14 cellular contexts compared by ENCODE assay signal in the genomic region with DNA sequence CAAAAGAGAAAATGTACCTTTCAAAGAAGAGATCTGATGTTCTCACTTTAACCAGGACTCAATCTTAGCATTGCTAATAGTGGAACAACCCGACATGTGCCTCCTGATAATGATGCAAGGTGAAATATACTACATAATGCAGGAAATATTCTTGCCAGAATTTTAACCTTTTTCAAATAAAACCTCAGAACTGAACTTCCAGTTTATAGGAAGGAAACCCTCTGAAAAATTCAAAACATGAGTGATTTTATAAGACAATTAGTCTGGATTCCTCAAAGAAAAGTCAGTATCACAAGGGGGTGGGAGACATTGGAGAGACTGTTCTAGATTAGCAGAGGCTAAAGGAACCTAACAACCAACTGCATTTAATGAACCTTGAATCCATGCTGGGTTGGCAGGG. TPM values are rescaled to one million over a fixed set of nuclear protein-coding genes. Genes with fewer than 3 reads are reported as not detected.
DNase-seq lines count a peak whose midpoint lies in the region; ATAC-seq and TF ChIP-seq lines count a peak whose summit lies in the region.
"Had no signal": no experiment of that assay in that cellular context is flagged by ENCODE, and none has a peak within 500 bp of the region (broad histone marks: within the 10 kb centered on the region; RNA-seq: fewer than 3 reads in every experiment).

No MANE protein-coding gene starts in this region.

- no peak overlapping the region for H3K23ac ChIP-seq in trophoblast cell (ENCODE audit: low read length)

- peaks cover 6% of the 10 kb centered on the region for H3K79me1 ChIP-seq in trophoblast cell (ENCODE audit: low read length)

- no peak overlapping the region for H4K8ac ChIP-seq in trophoblast cell (ENCODE audit: low read depth, low read length)

- TF ChIP-seq CTCF in chondrocyte (IDR thresholded peaks at IDR 0.05) = no peak

- no peak overlapping the region for H3K14ac ChIP-seq in trophoblast cell (ENCODE audit: low read length)

- peak overlapping the region in 5 of 11 experiments; percentile 71 to 82 (median 77); a peak in 5 of 22 replicates for H3K27ac ChIP-seq in BLaER1 treated with 17β-estradiol and CSF1 and Interleukin-3, amounts not matched to agents 10 nM and 100 nM
- H3K27ac ChIP-seq in HUES48 (ENCODE audit: low read depth, low read length) (peak overlapping the region; percentile 85), trophoblast cell (ENCODE audit: low read depth, low read length) (peak overlapping the region; percentile 40)

- no peak overlapping the region for H2BK12ac ChIP-seq in trophoblast cell (ENCODE audit: low read length)

- no peak overlapping the region for H4K12ac ChIP-seq in trophoblast cell (ENCODE audit: low read depth, low read length)

- peaks cover 2 to 82% (median 26%) of the 10 kb centered on the region in 11 experiments; a peak in 11 of 22 replicates for H3K36me3 ChIP-seq in BLaER1 treated with 17β-estradiol and CSF1 and Interleukin-3, amounts not matched to agents 10 nM and 100 nM
- no peaks in the 10 kb centered on the region for H3K36me3 ChIP-seq in HUES48 (ENCODE audit: control insufficient read depth, insufficient read depth, low read length)
- H3K36me3 ChIP-seq in trophoblast cell (ENCODE audit: control insufficient read depth in 1 of 2, insufficient read depth in 2 of 2, low read length in 2 of 2) = peaks cover 0 to 2% of the 10 kb centered on the region in 2 experiments

- H3K4me1 Mint-ChIP-seq in chondrocyte (ENCODE audit: low read depth) = peaks cover 63% of the 10 kb centered on the region
- peaks cover 26 to 39% (median 34%) of the 10 kb centered on the region in 3 donors for H3K4me1 Mint-ChIP-seq in T-cell

- no peak overlapping the region for H3K4me3 ChIP-seq in BLaER1 treated with 17β-estradiol and CSF1 and Interleukin-3, amounts not matched to agents 10 nM and 100 nM
- H3K4me3 ChIP-seq in HUES48 (ENCODE audit: low read depth, low read length) (no peak overlapping the region), trophoblast cell (ENCODE audit: low read depth, low read length) (no peak overlapping the region)

- H3K79me2 ChIP-seq in trophoblast cell (ENCODE audit: control insufficient read depth, insufficient read depth, low read length, poor library complexity) = peaks cover 5% of the 10 kb centered on the region

- no peak overlapping the region for H3K18ac ChIP-seq in trophoblast cell (ENCODE audit: low read length)

- H3K27me3 Mint-ChIP-seq in chondrocyte (ENCODE audit: low read depth) (no peaks in the 10 kb centered on the region), T-cell (no peaks in the 10 kb centered on the region)
- H3K27me3 Mint-ChIP-seq: activated CD4-positive, alpha-beta T cell treated with anti-CD3 and anti-CD28 coated beads, Interleukin-2, amount 10 ng/mL, durations not matched to agents 7 days and 5 days; activated naive CD8-positive, alpha-beta T cell treated with anti-CD3 and anti-CD28 coated beads, Interleukin-2, amount 50 U/mL, for 24 hours had no signal

- H3K4me1 ChIP-seq in BLaER1 treated with 17β-estradiol and CSF1 and Interleukin-3, amounts not matched to agents 10 nM and 100 nM = peaks cover 41 to 68% (median 50%) of the 10 kb centered on the region in 10 experiments
- peaks cover 57% of the 10 kb centered on the region for H3K4me1 ChIP-seq in HUES48 (ENCODE audit: control insufficient read depth, insufficient read depth, low read length)
- H3K4me1 ChIP-seq in trophoblast cell (ENCODE audit: control insufficient read depth in 1 of 2, insufficient read depth in 2 of 2, low read length in 2 of 2) = peaks cover 2 to 12% of the 10 kb centered on the region in 2 experiments

- H3K27me3 ChIP-seq in BLaER1 treated with 17β-estradiol and CSF1 and Interleukin-3, amounts not matched to agents 10 nM and 100 nM = no peaks in the 10 kb centered on the region
- H3K27me3 ChIP-seq in HUES48 (ENCODE audit: control insufficient read depth, insufficient read depth, low read length) (no peaks in the 10 kb centered on the region), trophoblast cell (ENCODE audit: insufficient read depth, low read length) (no peaks in the 10 kb centered on the region)

- no peak overlapping the region for H2AFZ ChIP-seq in trophoblast cell (ENCODE audit: insufficient read depth, low read length, poor library complexity)

- H3K9me3 Mint-ChIP-seq in chondrocyte (ENCODE audit: low read depth) (no peaks in the 10 kb centered on the region), T-cell (no peaks in the 10 kb centered on the region)
- H3K9me3 Mint-ChIP-seq: activated CD4-positive, alpha-beta T cell treated with anti-CD3 and anti-CD28 coated beads, Interleukin-2, amount 10 ng/mL, durations not matched to agents 7 days and 5 days; activated naive CD8-positive, alpha-beta T cell treated with anti-CD3 and anti-CD28 coated beads, Interleukin-2, amount 50 U/mL, for 24 hours had no signal

- H2BK5ac ChIP-seq in trophoblast cell (ENCODE audit: low read depth, low read length, poor library complexity) = no peak overlapping the region

- ATAC-seq in T-cell (replicated peaks in 1 of 4) = no peak
- ATAC-seq: activated naive CD8-positive, alpha-beta T cell treated with anti-CD3 and anti-CD28 coated beads, Interleukin-2, amount 50 U/mL, for 24 hours had no signal

- no peak overlapping the region for H4K91ac ChIP-seq in trophoblast cell (ENCODE audit: low read depth, low read length)

- CTCF ChIA-PET in T-cell (lab: Charles Lee) = interaction anchor here in 1 of 2 donors (0.5 kb wide), 1 partner anchor 40 kb away, joined by 3 read pairs; no protein-coding TSS in a partner anchor

- no peak overlapping the region for H2BK120ac ChIP-seq in trophoblast cell (ENCODE audit: insufficient read depth, low read length, poor library complexity)

- no peak overlapping the region for H3K4ac ChIP-seq in trophoblast cell (ENCODE audit: low read depth, low read length)

- POLR2A ChIA-PET in T-cell (lab: Charles Lee) = no interaction called here

- DNase-seq in chondrocyte (ENCODE audit: low spot score) (no peak), trophoblast cell (no peak), NCI-H510A (lab: John Stamatoyannopoulos, UW) (no peak), occipital lobe (lab: John Stamatoyannopoulos, UW) (no peak), T-cell (no peak)
- DNase-seq in activated CD8-positive, alpha-beta memory T cell treated with anti-CD3 and anti-CD28 coated beads, Interleukin-2, amount 50 U/mL, for 4 hours = no peak
- DNase-seq: activated CD4-positive, alpha-beta T cell treated with anti-CD3 and anti-CD28 coated beads, Interleukin-2, amount 10 ng/mL, durations not matched to agents 7 days and 5 days; activated naive CD8-positive, alpha-beta T cell treated with anti-CD3 and anti-CD28 coated beads, Interleukin-2, amount 50 U/mL, for 24 hours; activated T-cell treated with anti-CD3 and anti-CD28 coated beads, Interleukin-2, amount 50 U/mL, for 48 hours; KG1; NCI-H1105 treated with DMSO at 0.1 percent for 48 hours; SHP77 treated with DMSO at 0.1 percent for 48 hours had no signal

- H3K27ac Mint-ChIP-seq in chondrocyte (ENCODE audit: unreplicated experiment) = peak overlapping the region; percentile 94
- H3K27ac Mint-ChIP-seq in T-cell = no peak overlapping the region
- H3K27ac Mint-ChIP-seq: activated CD4-positive, alpha-beta T cell treated with anti-CD3 and anti-CD28 coated beads, Interleukin-2, amount 10 ng/mL, durations not matched to agents 7 days and 5 days; activated naive CD8-positive, alpha-beta T cell treated with anti-CD3 and anti-CD28 coated beads, Interleukin-2, amount 50 U/mL, for 24 hours had no signal

- peaks cover 21 to 99% (median 65%) of the 10 kb centered on the region in 11 experiments; a peak in 19 of 22 replicates for H4K20me1 ChIP-seq in BLaER1 treated with 17β-estradiol and CSF1 and Interleukin-3, amounts not matched to agents 10 nM and 100 nM

- peak overlapping the region in 10 of 11 experiments; percentile 6 to 76 (median 60); a peak in 13 of 22 replicates for H3K4me2 ChIP-seq in BLaER1 treated with 17β-estradiol and CSF1 and Interleukin-3, amounts not matched to agents 10 nM and 100 nM
- H3K4me2 ChIP-seq in trophoblast cell (ENCODE audit: low read length) = no peak overlapping the region

- WGBS in trophoblast cell (ENCODE audit: extremely low coverage, insufficient coverage, insufficient read length) = no CpG with 5 or more reads among the region's 1 CpG

- H3K4me3 Mint-ChIP-seq in chondrocyte (ENCODE audit: unreplicated experiment) = no peak overlapping the region
- no peak overlapping the region for H3K4me3 Mint-ChIP-seq in T-cell
- H3K4me3 Mint-ChIP-seq: activated CD4-positive, alpha-beta T cell treated with anti-CD3 and anti-CD28 coated beads, Interleukin-2, amount 10 ng/mL, durations not matched to agents 7 days and 5 days; activated naive CD8-positive, alpha-beta T cell treated with anti-CD3 and anti-CD28 coated beads, Interleukin-2, amount 50 U/mL, for 24 hours had no signal

- H3K36me3 Mint-ChIP-seq in chondrocyte (ENCODE audit: low read depth) = no peaks in the 10 kb centered on the region
- H3K36me3 Mint-ChIP-seq in T-cell = peaks cover 4% of the 10 kb centered on the region

- no peak overlapping the region for H2AK5ac ChIP-seq in trophoblast cell (ENCODE audit: low read length)

- H3K9ac ChIP-seq in BLaER1 treated with 17β-estradiol and CSF1 and Interleukin-3, amounts not matched to agents 10 nM and 100 nM = no peak overlapping the region
- H3K9ac ChIP-seq in HUES48 (ENCODE audit: low read depth, low read length) (no peak overlapping the region; the same call in 1 of the 2 replicates), trophoblast cell (ENCODE audit: low read length) (no peak overlapping the region)

- H3K9me3 ChIP-seq in BLaER1 treated with 17β-estradiol and CSF1 and Interleukin-3, amounts not matched to agents 10 nM and 100 nM (replicated peaks in 1 of 11) = no peaks in the 10 kb centered on the region
- H3K9me3 ChIP-seq in HUES48 (ENCODE audit: control insufficient read depth, insufficient read depth, low read length) = no peaks in the 10 kb centered on the region
- H3K9me3 ChIP-seq in trophoblast cell (ENCODE audit: insufficient read depth, low read depth, low read length) = no peaks in the 10 kb centered on the region

RNA-seq across cellular contexts. Expression of gene AHCYL1, which starts 18.1 kb away (rescaled TPM):
- total RNA-seq in chondrocyte (57.3 to 69.3 TPM (median 59.6 TPM) in 3 replicates), occipital lobe (26.4 TPM), T-cell (10 to 100 TPM; 23.0 to 41.6 (median 38.9) TPM)
- 84.4 and 84.7 TPM in 2 replicates for polyA plus RNA-seq in trophoblast cell (2013)

RNA-seq across cellular contexts. Expression of gene STRIP1, which starts 31.7 kb away (rescaled TPM):
- total RNA-seq in chondrocyte (40.2 to 45.6 TPM (median 41.4 TPM) in 3 replicates), occipital lobe (102 TPM), T-cell (10 to 100 TPM; 70.6 to 87.2 (median 73.3) TPM)
- 22.7 and 23.9 TPM in 2 replicates for polyA plus RNA-seq in trophoblast cell (2013)
